ENCODE assay signal across 23 cellular contexts in the genomic region with DNA sequence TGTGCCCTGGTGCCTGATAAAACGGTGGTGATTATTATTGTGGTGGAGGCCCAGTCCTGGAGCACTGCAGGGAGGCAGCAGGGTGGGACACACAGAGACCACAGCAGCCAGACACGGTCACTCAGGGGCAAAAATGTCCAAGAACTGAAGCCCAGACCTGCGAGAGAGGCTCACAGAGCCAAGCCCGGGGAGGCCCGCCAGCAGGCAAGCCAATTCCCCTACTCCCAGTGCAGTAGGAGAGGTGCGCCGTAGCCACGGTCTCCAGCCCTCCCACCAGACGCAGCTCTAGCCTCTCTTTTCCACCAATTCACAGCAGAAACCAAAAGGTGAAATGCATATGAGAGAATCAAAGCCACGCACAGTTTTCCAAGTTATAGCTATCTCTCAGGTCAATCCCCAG.
DNase-seq lines count a peak whose midpoint lies in the region; ATAC-seq and TF ChIP-seq lines count a peak whose summit lies in the region.
"Had no signal": no experiment of that assay in that cellular context is flagged by ENCODE, and none has a peak within 500 bp of the region (broad histone marks: within the 10 kb centered on the region; RNA-seq: fewer than 3 reads in every experiment).

No MANE protein-coding gene starts in this region.

- TF ChIP-seq CTCF in right atrium auricular region (IDR thresholded peaks at IDR 0.05) = no peak
- no peak for TF ChIP-seq CTCF in adrenal gland (IDR thresholded peaks at IDR 0.05)

- H3K27me3 Mint-ChIP-seq in T-cell = no peaks in the 10 kb centered on the region
- H3K27me3 Mint-ChIP-seq in activated naive CD8-positive, alpha-beta T cell treated with anti-CD3 and anti-CD28 coated beads, Interleukin-2, amount 10 ng/mL, durations not matched to agents 7 days and 5 days = no peaks in the 10 kb centered on the region
- H3K27me3 Mint-ChIP-seq: central memory CD8-positive, alpha-beta T cell had no signal

- WGBS in adrenal gland, 4 donors = 86 to 95% (median 90%) methylated on average over 2 to 10 of the region's 10 CpGs

- H3K27ac Mint-ChIP-seq in T-cell = peak overlapping the region; percentile 82 to 94
- H3K27ac Mint-ChIP-seq in activated naive CD8-positive, alpha-beta T cell treated with anti-CD3 and anti-CD28 coated beads, Interleukin-2, amount 10 ng/mL, durations not matched to agents 7 days and 5 days = peak overlapping the region; percentile 81

- no peak overlapping the region for H3K27ac ChIP-seq in right atrium auricular region
- no peak overlapping the region for H3K27ac ChIP-seq in adrenal gland
- H3K27ac ChIP-seq: dorsolateral prefrontal cortex, HL-60, parathyroid adenoma, PC-9, sigmoid colon, suprapubic skin had no signal

- no peak for TF ChIP-seq POLR2A in adrenal gland (IDR thresholded peaks at IDR 0.05)

- H3K9me3 ChIP-seq in right atrium auricular region = no peaks in the 10 kb centered on the region
- H3K9me3 ChIP-seq in adrenal gland (replicated peaks in 1 of 3) = no peaks in the 10 kb centered on the region
- H3K9me3 ChIP-seq: sigmoid colon, suprapubic skin had no signal

- H3K4me3 ChIP-seq in right atrium auricular region (no peak overlapping the region), adrenal gland (no peak overlapping the region)
- H3K4me3 ChIP-seq: dorsolateral prefrontal cortex, PC-9, sigmoid colon, suprapubic skin had no signal

- H3K27me3 ChIP-seq in right atrium auricular region (no peaks in the 10 kb centered on the region), adrenal gland (no peaks in the 10 kb centered on the region)
- H3K27me3 ChIP-seq: dorsolateral prefrontal cortex, sigmoid colon, suprapubic skin had no signal

- DNase-seq in Right ventricle myocardium inferior (ENCODE audit: missing footprints) (no peak), right atrium auricular region (ENCODE audit: low spot score) (no peak), T-cell (no peak), sciatic nerve (ENCODE audit: low spot score) (no peak), adrenal gland (no peak), NCI-H774 (lab: John Stamatoyannopoulos, UW) (no peak)
- DNase-seq in activated naive CD8-positive, alpha-beta T cell treated with anti-CD3 and anti-CD28 coated beads, Interleukin-2, amount 10 ng/mL, durations not matched to agents 7 days and 5 days = no peak
- DNase-seq: amygdala; DMS153; dorsolateral prefrontal cortex; GDM1; head of caudate nucleus; naive B cell; NCI-H1092; NCI-H2029 treated with DMSO at 0.1 percent for 48 hours; PC-9; SIG-M5; sigmoid colon; stimulated activated CD8-positive, alpha-beta memory T cell treated with anti-CD3 and anti-CD28 coated beads, Interleukin-4, amount 100 ng/mL, for 48 hours had no signal

- H3K4me3 Mint-ChIP-seq in T-cell = no peak overlapping the region
- H3K4me3 Mint-ChIP-seq in activated naive CD8-positive, alpha-beta T cell treated with anti-CD3 and anti-CD28 coated beads, Interleukin-2, amount 10 ng/mL, durations not matched to agents 7 days and 5 days = no peak overlapping the region
- H3K4me3 Mint-ChIP-seq: central memory CD8-positive, alpha-beta T cell; naive B cell had no signal

- H3K4me1 ChIP-seq in right atrium auricular region (no peaks in the 10 kb centered on the region), adrenal gland (replicated peaks in 1 of 2) (no peaks in the 10 kb centered on the region)
- H3K4me1 ChIP-seq: parathyroid adenoma, suprapubic skin had no signal

- intact Hi-C loops in Right ventricle myocardium inferior (cut with DNase I) (no loop called here), sciatic nerve (cut with DNase I) (no loop called here), adrenal gland (cut with DNase I) (no loop called here)

- POLR2A ChIA-PET in T-cell (lab: Charles Lee) = interaction anchor here in 1 of 2 donors (1.1 kb wide), 1 partner anchor 9 kb away, joined by 3 read pairs; no protein-coding TSS in a partner anchor
- POLR2A ChIA-PET in activated naive CD8-positive, alpha-beta T cell treated with anti-CD3 and anti-CD28 coated beads, Interleukin-2, amount 10 ng/mL, durations not matched to agents 7 days and 5 days (lab: Charles Lee) = interaction anchor here (1.7 to 3.1 kb wide), 2 partner anchors 9 to 43 kb away, joined by 6 to 34 read pairs; no protein-coding TSS in a partner anchor

- ATAC-seq in Right ventricle myocardium inferior = peak; percentile 84
- ATAC-seq in T-cell (replicated peaks in 1 of 4) = no peak
- no peak for ATAC-seq in activated naive CD8-positive, alpha-beta T cell treated with anti-CD3 and anti-CD28 coated beads, Interleukin-2, amount 10 ng/mL, durations not matched to agents 7 days and 5 days (ENCODE audit: low read depth)
- peak; percentile 47 for ATAC-seq in sciatic nerve

- H3K36me3 ChIP-seq in right atrium auricular region (no peaks in the 10 kb centered on the region), adrenal gland (replicated peaks in 1 of 2) (no peaks in the 10 kb centered on the region)
- H3K36me3 ChIP-seq: sigmoid colon, suprapubic skin had no signal

- CTCF ChIA-PET in T-cell (lab: Charles Lee) = no interaction called here

- peaks cover 43 to 57% (median 44%) of the 10 kb centered on the region in 3 donors for H3K4me1 Mint-ChIP-seq in T-cell
- peaks cover 34% of the 10 kb centered on the region for H3K4me1 Mint-ChIP-seq in activated naive CD8-positive, alpha-beta T cell treated with anti-CD3 and anti-CD28 coated beads, Interleukin-2, amount 10 ng/mL, durations not matched to agents 7 days and 5 days

- H3K36me3 Mint-ChIP-seq in T-cell = peaks cover 11% of the 10 kb centered on the region
- peaks cover 36% of the 10 kb centered on the region for H3K36me3 Mint-ChIP-seq in activated naive CD8-positive, alpha-beta T cell treated with anti-CD3 and anti-CD28 coated beads, Interleukin-2, amount 10 ng/mL, durations not matched to agents 7 days and 5 days

- H3K9me3 Mint-ChIP-seq in T-cell = peaks cover 0 to 6% (median 2%) of the 10 kb centered on the region in 3 donors
- H3K9me3 Mint-ChIP-seq in activated naive CD8-positive, alpha-beta T cell treated with anti-CD3 and anti-CD28 coated beads, Interleukin-2, amount 10 ng/mL, durations not matched to agents 7 days and 5 days = peaks cover 1% of the 10 kb centered on the region
- H3K9me3 Mint-ChIP-seq: central memory CD8-positive, alpha-beta T cell had no signal

Comparison
In these comparisons a context has a peak if more than half of its experiments do, and no peak if none do; other contexts are left out.
1. ATAC-seq: peak in Right ventricle myocardium inferior (single experiment) and sciatic nerve (single experiment); none in T-cell (0 of 4) and activated naive CD8-positive, alpha-beta T cell treated with anti-CD3 and anti-CD28 coated beads, Interleukin-2, amount 10 ng/mL, durations not matched to agents 7 days and 5 days (single experiment).